Comparison of ENCODE assay signal across 29 cellular contexts in the genomic region with DNA sequence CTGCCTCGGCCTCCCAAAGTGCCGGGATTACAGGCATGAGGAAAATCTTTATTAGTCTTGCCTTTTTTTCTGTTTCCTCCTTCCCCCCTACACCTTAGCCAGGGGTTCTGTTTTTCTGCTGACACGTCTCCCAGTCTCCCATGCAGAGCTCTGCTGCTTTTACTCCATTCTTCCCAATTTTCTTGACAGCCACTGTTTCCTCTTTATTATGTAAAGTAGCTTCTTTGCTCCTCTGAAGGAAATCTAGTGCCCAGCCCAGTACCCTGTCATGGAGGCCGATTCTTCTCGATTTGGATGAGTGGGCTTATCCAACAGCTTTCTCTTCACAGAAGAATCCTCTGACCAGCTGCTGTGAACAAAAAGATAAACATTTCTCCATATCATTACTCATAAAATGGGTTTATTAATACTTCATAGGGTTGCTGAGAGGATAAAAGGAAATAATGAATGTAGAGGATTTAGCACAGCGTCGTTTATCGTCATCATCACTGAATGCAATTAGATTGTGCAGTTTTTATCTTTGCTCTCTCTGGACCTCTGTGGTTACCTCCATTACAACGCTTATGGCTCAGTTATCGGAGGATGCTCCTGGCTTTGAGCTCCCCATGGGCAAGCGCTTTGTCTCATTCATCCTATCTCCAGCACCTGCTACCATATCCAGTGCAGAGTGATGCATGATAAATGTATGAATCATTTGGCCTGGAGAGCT.
"Had no signal": no experiment of that assay in that cellular context is flagged by ENCODE, and none has a peak within 500 bp of the region (broad histone marks: within the 10 kb centered on the region; RNA-seq: fewer than 3 reads in every experiment).

No MANE protein-coding gene starts in this region.

- H3K4me3 Mint-ChIP-seq: memory B cell; mesothelial cell of epicardium; naive B cell; natural killer cell treated with Interleukin-12 subunit alpha and Interleukin-12 subunit beta and Interleukin-15 and Interleukin-18, amount 100 ng/mL, for 72 hours; neural crest cell; stimulated activated memory B cell treated with anti-CD40 and anti-IgM and Interleukin-4, amounts not matched to agents 10 μg/mL and 1 μg/mL and 100 μg/mL, for 72 hours; stimulated activated naive CD8-positive, alpha-beta T cell treated with anti-CD3 and anti-CD28 coated beads, Interleukin-15, Interleukin-2, amounts not matched to agents 100 ng/mL and 50 ng/mL, for 24 hours had no signal

- H3K4me1 Mint-ChIP-seq: memory B cell; naive B cell; stimulated activated memory B cell treated with anti-CD40 and anti-IgM and Interleukin-4, amounts not matched to agents 10 μg/mL and 1 μg/mL and 100 μg/mL, for 72 hours had no signal

- H3K4me1 ChIP-seq: esophagus muscularis mucosa, heart right ventricle, psoas muscle, sigmoid colon, spleen, tibial nerve, upper lobe of left lung had no signal

- DNase-seq: dermis blood vessel endothelial cell; effector memory CD4-positive, alpha-beta T cell; foreskin melanocyte; glutamatergic neuron; heart right ventricle; hippocampal formation; mucosa of descending colon; naive B cell; nucleus accumbens; posterior cingulate gyrus; psoas muscle; right cardiac atrium; sigmoid colon; spleen; stimulated activated CD4-positive, alpha-beta T cell treated with anti-CD3 and anti-CD28 coated beads, Interleukin-4, amount 100 ng/mL, for 4 hours; upper lobe of left lung had no signal

- H3K9me3 ChIP-seq: esophagus muscularis mucosa, heart right ventricle, mucosa of descending colon, psoas muscle, sigmoid colon, spleen, thoracic aorta, tibial nerve, upper lobe of left lung had no signal

- H3K27ac ChIP-seq: coronary artery, esophagus muscularis mucosa, heart right ventricle, psoas muscle, sigmoid colon, skin epidermis, spleen, thoracic aorta, tibial nerve, upper lobe of left lung had no signal

- H3K27me3 Mint-ChIP-seq: memory B cell; naive B cell; natural killer cell treated with Interleukin-12 subunit alpha and Interleukin-12 subunit beta and Interleukin-15 and Interleukin-18, amount 100 ng/mL, for 72 hours; stimulated activated memory B cell treated with anti-CD40 and anti-IgM and Interleukin-4, amounts not matched to agents 10 μg/mL and 1 μg/mL and 100 μg/mL, for 72 hours; stimulated activated naive CD8-positive, alpha-beta T cell treated with anti-CD3 and anti-CD28 coated beads, Interleukin-15, Interleukin-2, amounts not matched to agents 100 ng/mL and 50 ng/mL, for 24 hours had no signal

- H3K27ac Mint-ChIP-seq: memory B cell; mesothelial cell of epicardium; naive B cell; natural killer cell treated with Interleukin-12 subunit alpha and Interleukin-12 subunit beta and Interleukin-15 and Interleukin-18, amount 100 ng/mL, for 72 hours; stimulated activated memory B cell treated with anti-CD40 and anti-IgM and Interleukin-4, amounts not matched to agents 10 μg/mL and 1 μg/mL and 100 μg/mL, for 72 hours; stimulated activated naive CD8-positive, alpha-beta T cell treated with anti-CD3 and anti-CD28 coated beads, Interleukin-15, Interleukin-2, amounts not matched to agents 100 ng/mL and 50 ng/mL, for 24 hours had no signal

- H3K4me3 ChIP-seq: coronary artery, esophagus muscularis mucosa, heart right ventricle, lung, mucosa of descending colon, psoas muscle, sigmoid colon, skin epidermis, spleen, thoracic aorta, tibial nerve, upper lobe of left lung had no signal

- H3K36me3 ChIP-seq: esophagus muscularis mucosa, heart right ventricle, sigmoid colon, spleen, thoracic aorta, tibial nerve, upper lobe of left lung had no signal

- H3K27me3 ChIP-seq: esophagus muscularis mucosa, heart right ventricle, sigmoid colon, spleen, tibial nerve, upper lobe of left lung had no signal

- ATAC-seq: heart right ventricle; left lobe of liver; mucosa of descending colon; natural killer cell treated with Interleukin-12 subunit alpha and Interleukin-12 subunit beta and Interleukin-15 and Interleukin-18, amount 100 ng/mL, for 72 hours; psoas muscle; right cardiac atrium; stimulated activated memory B cell treated with anti-CD40 and anti-IgM and Interleukin-4, amounts not matched to agents 10 μg/mL and 1 μg/mL and 100 μg/mL, for 72 hours had no signal

- H3K36me3 Mint-ChIP-seq: memory B cell; mesothelial cell of epicardium; naive B cell; natural killer cell treated with Interleukin-12 subunit alpha and Interleukin-12 subunit beta and Interleukin-15 and Interleukin-18, amount 100 ng/mL, for 72 hours; stimulated activated memory B cell treated with anti-CD40 and anti-IgM and Interleukin-4, amounts not matched to agents 10 μg/mL and 1 μg/mL and 100 μg/mL, for 72 hours had no signal

- H3K9me3 Mint-ChIP-seq: mesothelial cell of epicardium; natural killer cell treated with Interleukin-12 subunit alpha and Interleukin-12 subunit beta and Interleukin-15 and Interleukin-18, amount 100 ng/mL, for 72 hours; neural crest cell had no signal
